ENCODE assay signal across 22 cellular contexts in the genomic region with DNA sequence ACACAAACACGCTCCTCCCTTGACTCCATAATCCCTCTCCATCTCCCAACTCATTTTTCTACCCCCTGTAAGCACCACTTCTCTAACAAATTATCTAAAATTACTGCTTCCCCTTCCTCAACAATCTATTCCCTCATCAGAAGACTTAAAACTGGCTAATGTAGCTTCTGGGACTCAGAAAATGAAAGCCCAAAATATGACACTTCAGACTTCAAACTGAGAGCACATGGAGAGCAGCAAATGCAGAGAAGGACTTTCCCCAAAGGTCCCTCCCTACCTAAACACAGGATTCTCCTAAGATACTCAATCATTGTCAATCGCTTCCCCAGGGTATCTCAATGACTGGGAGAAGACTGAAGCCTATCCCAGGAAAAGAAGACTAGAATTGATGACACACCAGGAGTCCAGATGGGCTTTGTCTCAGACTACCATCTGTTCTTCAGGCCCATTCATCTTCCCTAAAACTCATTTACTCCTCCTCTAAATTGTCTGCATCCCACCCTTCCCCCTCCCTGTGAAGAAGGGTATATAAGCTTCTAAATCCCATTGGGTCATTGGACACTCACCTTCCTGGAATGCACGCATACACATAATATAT. TPM values are rescaled to one million over a fixed set of nuclear protein-coding genes. Genes with fewer than 3 reads are reported as not detected.
"Had no signal": no experiment of that assay in that cellular context is flagged by ENCODE, and none has a peak within 500 bp of the region (broad histone marks: within the 10 kb centered on the region; RNA-seq: fewer than 3 reads in every experiment).

No MANE protein-coding gene starts in this region.

- H3K36me3 ChIP-seq: esophagus squamous epithelium, gastroesophageal sphincter, left ventricle myocardium inferior, lower lobe of right lung, neutrophil, sigmoid colon, stomach, thoracic aorta had no signal

- H3K27ac ChIP-seq: esophagus squamous epithelium, gastroesophageal sphincter, left ventricle myocardium inferior, lower lobe of right lung, neutrophil, sigmoid colon, skin epidermis, stomach, thoracic aorta had no signal

- H3K27me3 ChIP-seq: esophagus squamous epithelium, gastroesophageal sphincter, neutrophil, sigmoid colon, stomach had no signal

- H3K4me3 ChIP-seq: esophagus squamous epithelium, gastroesophageal sphincter, left ventricle myocardium inferior, lower lobe of right lung, sigmoid colon, skin epidermis, stomach, thoracic aorta had no signal

- H3K4me3 Mint-ChIP-seq: immature natural killer cell, memory B cell, nephron had no signal

- H3K9me3 Mint-ChIP-seq: immature natural killer cell, memory B cell had no signal

- H3K4me1 Mint-ChIP-seq: memory B cell, nephron had no signal

- ATAC-seq: gastroesophageal sphincter, lower lobe of right lung had no signal

- H3K9me3 ChIP-seq: esophagus squamous epithelium, gastroesophageal sphincter, left ventricle myocardium inferior, lower lobe of right lung, neutrophil, sigmoid colon, stomach, thoracic aorta had no signal

- H3K36me3 Mint-ChIP-seq: memory B cell had no signal

- H3K27ac Mint-ChIP-seq: nephron had no signal

- H3K4me1 ChIP-seq: esophagus squamous epithelium, gastroesophageal sphincter, lower lobe of right lung, sigmoid colon, stomach had no signal

- DNase-seq: effector memory CD4-positive, alpha-beta T cell; esophagus squamous epithelium; foreskin fibroblast; immature natural killer cell; left ventricle myocardium inferior; lower lobe of right lung; midbrain; posterior cingulate gyrus; sigmoid colon; stimulated activated CD4-positive, alpha-beta T cell treated with anti-CD3 and anti-CD28 coated beads, Interleukin-2, amount 100 ng/mL, for 24 hours; stimulated activated naive CD4-positive, alpha-beta T cell; stomach; substantia nigra; trophoblast cell had no signal

RNA-seq across cellular contexts. Expression of a gene that starts 39.2 kb away (rescaled TPM):
- total RNA-seq: osteocyte had no signal
- polyA plus RNA-seq: keratinocyte had no signal
